Comparison of ENCODE assay signal across 9 cellular contexts in genomic region chr15:41934843-41935242, GRCh38. TPM values are rescaled to one million over a fixed set of nuclear protein-coding genes. Genes with fewer than 3 reads are reported as not detected.
A peak's percentile ranks its signal among the peaks of the same experiment; 100 is the strongest.
DNase-seq lines count a peak whose midpoint lies in the region; ATAC-seq, FAIRE-seq and TF ChIP-seq lines count a peak whose summit lies in the region.
"Had no signal": no experiment of that assay in that cellular context is flagged by ENCODE, and none has a peak within 500 bp of the region (broad histone marks: within the 10 kb centered on the region; RNA-seq: fewer than 3 reads in every experiment).

No MANE protein-coding gene starts in this region.

- WGBS in A549 (ENCODE audit: missing lambda C conversion rate), result 84% methylated on average over 4 of the region's 4 CpGs
- WGBS in right cardiac atrium, result 54% methylated on average over 4 of the region's 4 CpGs

- no peak for TF ChIP-seq EP300 in A549 (IDR thresholded peaks at IDR 0.05)

- ATAC-seq in A549 (no peak), right cardiac atrium (peak; percentile 13 to 18), HG03457 (IDR thresholded peaks at IDR 0.05; ENCODE audit: unreplicated experiment) (no peak)

- no peaks in the 10 kb centered on the region for H3K27me3 ChIP-seq in MG63
- H3K27me3 ChIP-seq in right cardiac atrium (ENCODE audit: control insufficient read depth, insufficient read depth), result no peaks in the 10 kb centered on the region

- no peak overlapping the region for H3K4me3 ChIP-seq in A549
- H3K4me3 ChIP-seq in MG63, result no peak overlapping the region
- H3K4me3 ChIP-seq in right cardiac atrium (ENCODE audit: low read length), result no peak overlapping the region

- peaks cover 58% of the 10 kb centered on the region for H3K36me3 ChIP-seq in MG63

- H3K9me3 ChIP-seq in A549 (no peaks in the 10 kb centered on the region), MG63 (no peaks in the 10 kb centered on the region), right cardiac atrium (ENCODE audit: control insufficient read depth, low read length) (no peaks in the 10 kb centered on the region)

- CTCF ChIA-PET in A549 (lab: Yijun Ruan, JAX), result interaction anchor here (1.1 to 2.0 kb wide), 2 partner anchors 38 to 55 kb away, joined by 3 to 6 read pairs; partner anchors contain the start of gene EHD4

- TF ChIP-seq CTCF in A549 (IDR thresholded peaks at IDR 0.05), result no peak

- no peak for TF ChIP-seq RAD21 in A549 (conservative IDR thresholded peaks at IDR 0.05 in 1 of 2, IDR thresholded peaks at IDR 0.05 in 1 of 2)

- POLR2A ChIA-PET in A549 (lab: Yijun Ruan, JAX), result no interaction called here

- DNase-seq in A549 (ENCODE audit: low read depth in 1 of 2, low spot score in 1 of 2) (no peak), MG63 (peak; percentile 86), activated T-cell treated with anti-CD3 and anti-CD28 coated beads for 48 hours (ENCODE audit: low read depth) (peak; percentile 58), right cardiac atrium (peak in 1 of 3 donors; percentile 78), HK-2 (ENCODE audit: unreplicated experiment) (no peak), medulla oblongata (ENCODE audit: extremely low spot score) (no peak)
- DNase-seq in stimulated activated CD8-positive, alpha-beta memory T cell treated with anti-CD3 and anti-CD28 coated beads, Interleukin-12 subunit alpha, Interleukin-12 subunit beta, amount 100 ng/mL, for 4 hours (ENCODE audit: low read depth), result peak; percentile 49

- H3K4me2 ChIP-seq in A549, result no peak overlapping the region

- H3K4me1 ChIP-seq in A549, result peaks cover 47% of the 10 kb centered on the region
- peaks cover 26% of the 10 kb centered on the region for H3K4me1 ChIP-seq in right cardiac atrium (ENCODE audit: control insufficient read depth, insufficient read depth, low read length)

- TF ChIP-seq POLR2A in A549 (IDR thresholded peaks at IDR 0.05; ENCODE audit: low read length), result no peak

- H3K27ac ChIP-seq in A549 (peak overlapping the region; percentile 20 to 75; a peak in 3 of 6 replicates), right cardiac atrium (ENCODE audit: low read length) (peak overlapping the region; percentile 76)
- H3K27ac ChIP-seq: C4-2B had no signal

- FAIRE-seq in A549 (lab: Jason Lieb, UNC), result no peak

- intact Hi-C loops in right cardiac atrium (cut with DNase I), result loop anchor here in 1 of 4 donors (5.0 kb wide), 1 partner anchor 37 kb away; the partner anchor contains the start of gene EHD4

TF ChIP-seq in A549, 52 proteins besides CTCF, POLR2A, EP300 and RAD21:
- TF ChIP-seq ZFP36 (IDR thresholded peaks at IDR 0.05; ENCODE audit: borderline replicate concordance, partially characterized antibody), result peak; percentile 6
- TF ChIP-seq REST (IDR thresholded peaks at IDR 0.05), result no peak
- TF ChIP-seq SREBF2 (IDR thresholded peaks at IDR 0.05), result no peak
- TF ChIP-seq EHF (CRISPR knock-in tag; IDR thresholded peaks at IDR 0.05), result no peak
- no peak for TF ChIP-seq CHD2 (IDR thresholded peaks at IDR 0.05; ENCODE audit: low read length, partially characterized antibody)
- no peak for TF ChIP-seq BCL3 (IDR thresholded peaks at IDR 0.05)
- TF ChIP-seq ZNF302 (CRISPR knock-in tag; IDR thresholded peaks at IDR 0.05), result no peak

RNA-seq across cellular contexts. Expression of gene EHD4, which starts 37.5 kb away (rescaled TPM):
- polyA plus RNA-seq in A549 (2011; rRNA removed), result 9.0 and 9.3 TPM in 2 replicates
- 7.3 and 9.8 TPM in 2 replicates for polyA plus RNA-seq in A549 (2012; cell fraction: cytosol; rRNA removed)
- 7.1 and 7.5 TPM in 2 replicates for polyA plus RNA-seq in A549 (2012; cell fraction: nucleus; rRNA removed)
- 8.2 to 9.6 TPM (median 8.9 TPM) in 3 replicates for polyA plus RNA-seq in A549 (2017; fragmentation: RNase III; extraction: RNeasy Plus Mini Kit Qiagen cat#74134 plus additional on column Dnase treatment)
- polyA minus RNA-seq in A549 (2011; rRNA and poly(A)+ RNA removed), result 14.9 and 15.0 TPM in 2 replicates
- total RNA-seq in MG63 (2014; rRNA removed; shearing (Covaris generic); ENCODE audit: low replicate concordance), result 10.7 and 15.9 TPM in 2 replicates
- total RNA-seq in right cardiac atrium, result 10 to 100 TPM; 31.7 to 37.4 (median 35.3) TPM
- 26.3 TPM for polyA plus RNA-seq in right cardiac atrium

RNA-seq across cellular contexts. Expression of gene SPTBN5, which starts 41.0 kb away (rescaled TPM):
- polyA plus RNA-seq in A549 (2011; rRNA removed) (0.05 and 0.08 TPM in 2 replicates), A549 (2017; fragmentation: RNase III; extraction: RNeasy Plus Mini Kit Qiagen cat#74134 plus additional on column Dnase treatment) (0.17 to 0.24 TPM (median 0.22 TPM) in 3 replicates), right cardiac atrium (2.3 TPM)
- 0.05 and 0.06 TPM in 2 replicates for polyA plus RNA-seq in A549 (2012; cell fraction: cytosol; rRNA removed)
- 0.54 TPM in 2 replicates for polyA plus RNA-seq in A549 (2012; cell fraction: nucleus; rRNA removed)
- polyA minus RNA-seq in A549 (2011; rRNA and poly(A)+ RNA removed), result 0.12 TPM in 1 of 2 replicates, not detected in the other
- total RNA-seq in MG63 (2014; rRNA removed; shearing (Covaris generic); ENCODE audit: low replicate concordance), result 2.4 and 3.4 TPM in 2 replicates
- 1 to 10 TPM; 1.7 to 4.3 (median 3.8) TPM for total RNA-seq in right cardiac atrium

Comparison
In these comparisons a context has a peak if more than half of its experiments do, and no peak if none do; other contexts are left out.
1. ATAC-seq: peak in right cardiac atrium (2 of 2); none in A549 (0 of 2) and HG03457 (single experiment).
2. DNase-seq: peak in MG63 (single experiment), activated T-cell treated with anti-CD3 and anti-CD28 coated beads for 48 hours (single experiment) and stimulated activated CD8-positive, alpha-beta memory T cell treated with anti-CD3 and anti-CD28 coated beads, Interleukin-12 subunit alpha, Interleukin-12 subunit beta, amount 100 ng/mL, for 4 hours (single experiment); none in A549 (0 of 2), HK-2 (single experiment) and medulla oblongata (single experiment).